Comparison of ENCODE assay signal across 8 cellular contexts in genomic region chr5:474826-475661, GRCh38. TPM values are rescaled to one million over a fixed set of nuclear protein-coding genes. Genes with fewer than 3 reads are reported as not detected.
DNase-seq lines count a peak whose midpoint lies in the region; ATAC-seq and TF ChIP-seq lines count a peak whose summit lies in the region.

No MANE protein-coding gene starts in this region.

- H3K4me3 Mint-ChIP-seq in endothelial cell (ENCODE audit: unreplicated experiment): no peak overlapping the region

- H3K4me3 ChIP-seq in BLaER1: peak overlapping the region; percentile 42
- peak overlapping the region; percentile 64 for H3K4me3 ChIP-seq in HUES6 (ENCODE audit: low read depth, low read length)
- peak overlapping the region; percentile 18 to 21 for H3K4me3 ChIP-seq in cardiac fibroblast (replicated peaks in 1 of 2; ENCODE audit: low read depth in 2 of 2, low read length in 2 of 2)
- H3K4me3 ChIP-seq in mesodermal cell (ENCODE audit: extremely low read depth, insufficient read depth, low read length, poor library complexity, severe bottlenecking): peak overlapping the region; percentile 8

- DNase-seq in cardiac fibroblast (ENCODE audit: low read depth in 2 of 2) (peak in 1 of 2 donors; percentile 22), endothelial cell (ENCODE audit: low spot score) (no peak), NCI-H2081 (lab: John Stamatoyannopoulos, UW) (no peak), cortex of kidney (lab: John Stamatoyannopoulos, UW) (no peak)

- no peak for ATAC-seq in GM18873 (IDR thresholded peaks at IDR 0.05; ENCODE audit: low FRiP score, unreplicated experiment)

- peak overlapping the region; percentile 50 for H3K4me2 ChIP-seq in BLaER1

- H3K27ac Mint-ChIP-seq in endothelial cell (ENCODE audit: unreplicated experiment): no peak overlapping the region

- 9 to 14% methylated on average over 36 to 40 of the region's 50 CpGs for WGBS in mesodermal cell (ENCODE audit: insufficient coverage in 2 of 2), 2 experiments

- H3K27me3 ChIP-seq in BLaER1 (peaks cover 53% of the 10 kb centered on the region), HUES6 (ENCODE audit: control insufficient read depth, insufficient read depth, low read length) (peaks cover 22% of the 10 kb centered on the region)

- peaks cover 15% of the 10 kb centered on the region for H3K27me3 Mint-ChIP-seq in endothelial cell (ENCODE audit: unreplicated experiment)

- H3K9me3 Mint-ChIP-seq in endothelial cell (ENCODE audit: unreplicated experiment): no peaks in the 10 kb centered on the region

- peaks cover 85% of the 10 kb centered on the region for H4K20me1 ChIP-seq in BLaER1

- TF ChIP-seq CTCF in cardiac fibroblast (IDR thresholded peaks at IDR 0.05; ENCODE audit: low read depth, low read length) (no peak), endothelial cell (IDR thresholded peaks at IDR 0.05; ENCODE audit: unreplicated experiment) (no peak)

- H3K36me3 ChIP-seq in BLaER1: peaks cover 13% of the 10 kb centered on the region
- peaks cover 9% of the 10 kb centered on the region; the same call in 1 of the 2 replicates for H3K36me3 ChIP-seq in HUES6 (ENCODE audit: control insufficient read depth, insufficient read depth, low read length)
- peaks cover 4% of the 10 kb centered on the region for H3K36me3 ChIP-seq in mesodermal cell (ENCODE audit: control insufficient read depth, insufficient read depth, low read length)

- H3K9me3 ChIP-seq in BLaER1: no peaks in the 10 kb centered on the region
- no peaks in the 10 kb centered on the region for H3K9me3 ChIP-seq in HUES6 (ENCODE audit: control insufficient read depth, insufficient read depth, low read depth, low read length)
- H3K9me3 ChIP-seq in mesodermal cell (ENCODE audit: control insufficient read depth, low read length): no peaks in the 10 kb centered on the region

- H3K4me1 Mint-ChIP-seq in endothelial cell (ENCODE audit: unreplicated experiment): peaks cover 6% of the 10 kb centered on the region

- H3K36me3 Mint-ChIP-seq in endothelial cell (ENCODE audit: low read depth, unreplicated experiment): peaks cover 4% of the 10 kb centered on the region

- H3K27ac ChIP-seq in BLaER1: no peak overlapping the region
- no peak overlapping the region for H3K27ac ChIP-seq in HUES6 (ENCODE audit: low read depth, low read length)
- H3K27ac ChIP-seq in mesodermal cell (ENCODE audit: low read depth, low read length, severe bottlenecking): no peak overlapping the region

- no peak overlapping the region for H3K9ac ChIP-seq in BLaER1
- H3K9ac ChIP-seq in HUES6 (ENCODE audit: low read length): peak overlapping the region; percentile 44

- H3K4me1 ChIP-seq in BLaER1 (peaks cover 80% of the 10 kb centered on the region), HUES6 (ENCODE audit: control insufficient read depth, insufficient read depth, low read length) (peaks cover 12% of the 10 kb centered on the region; the same call in 1 of the 2 replicates), mesodermal cell (ENCODE audit: control insufficient read depth, insufficient read depth, low read length, poor library complexity, severe bottlenecking) (peaks cover 13% of the 10 kb centered on the region)

RNA-seq across cellular contexts. Expression of gene EXOC3, which starts 32.1 kb away (rescaled TPM):
- polyA plus RNA-seq in mesodermal cell (2013, experiment 1 of 2): 32.3 TPM
- 29.0 TPM for polyA plus RNA-seq in mesodermal cell (2013, experiment 2 of 2)
- total RNA-seq in endothelial cell (ENCODE audit: unreplicated experiment): 43.9 TPM

RNA-seq across cellular contexts. Expression of gene SLC9A3, which starts 49.2 kb away (rescaled TPM):
- 1.1 TPM for polyA plus RNA-seq in mesodermal cell (2013, experiment 1 of 2)
- 0.86 TPM for polyA plus RNA-seq in mesodermal cell (2013, experiment 2 of 2)
- 1.1 TPM for total RNA-seq in endothelial cell (ENCODE audit: unreplicated experiment)

Comparison
In these comparisons a context has a peak if more than half of its experiments do, and no peak if none do; other contexts are left out.
1. H3K4me3 ChIP-seq: peak in every context shown above with its lines; median percentile 64 in HUES6; 42 in BLaER1; 20 in cardiac fibroblast; 8 in mesodermal cell.